8 cellular contexts compared by ENCODE assay signal in the genomic region with DNA sequence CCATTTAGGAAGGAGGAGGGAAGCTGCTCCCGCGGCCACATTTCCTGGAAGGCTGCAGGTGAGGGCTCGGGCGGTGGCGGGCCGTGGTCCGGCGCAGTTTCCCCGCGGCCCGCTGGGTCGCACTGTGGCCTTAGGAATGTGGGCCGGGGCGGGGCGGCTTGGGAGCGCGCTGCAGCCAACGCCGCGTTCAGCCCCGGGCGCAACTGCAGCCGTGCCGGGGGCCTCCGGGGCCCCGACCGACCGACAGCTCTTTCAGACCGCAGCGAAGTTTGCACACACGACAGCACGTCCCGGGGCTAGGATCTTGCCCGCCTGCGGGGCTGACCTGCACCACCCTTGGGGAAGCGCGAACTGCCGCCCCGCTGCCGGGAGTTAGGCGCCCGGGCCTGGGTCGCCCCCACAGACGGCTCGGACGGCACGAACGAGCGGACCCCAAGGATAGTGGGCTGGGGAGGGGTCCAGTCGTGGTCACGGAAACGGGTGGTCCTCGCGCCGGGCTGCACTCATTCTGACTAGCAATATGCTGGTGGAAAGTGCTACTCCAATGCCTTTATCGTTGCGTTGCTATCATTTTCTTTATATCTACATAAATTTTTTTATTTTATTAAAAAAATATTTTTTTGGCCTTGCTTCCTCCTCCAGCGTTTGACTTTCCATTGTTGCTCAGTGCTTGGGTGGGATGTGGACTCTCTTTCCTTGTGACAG.
DNase-seq lines count a peak whose midpoint lies in the region; ATAC-seq and TF ChIP-seq lines count a peak whose summit lies in the region.

No MANE protein-coding gene starts in this region.

- H3K79me2 ChIP-seq in mammary epithelial cell (ENCODE audit: insufficient read depth, low read length): no peaks in the 10 kb centered on the region

- H3K4me1 ChIP-seq in mammary epithelial cell (ENCODE audit: insufficient read depth, low read length): peaks cover 17% of the 10 kb centered on the region
- peaks cover 3% of the 10 kb centered on the region for H3K4me1 ChIP-seq in skeletal muscle satellite cell (ENCODE audit: control insufficient read depth, insufficient read depth, low read length)

- H3K9ac ChIP-seq in mammary epithelial cell (ENCODE audit: insufficient read depth, low read length) (peak overlapping the region; percentile 43), skeletal muscle satellite cell (ENCODE audit: low read depth, low read length) (peak overlapping the region; percentile 65)

- WGBS in mammary epithelial cell (ENCODE audit: low coverage, missing lambda C conversion rate): 11% methylated on average over 38 of the region's 58 CpGs

- no peak for DNase-seq in GM12864 (ENCODE audit: low read depth)
- peak; percentile 38 for DNase-seq in NCI-H1694 (lab: John Stamatoyannopoulos, UW)
- peak; percentile 66 for DNase-seq in mammary epithelial cell
- DNase-seq in iPS-NIHi7 (ENCODE audit: extremely low spot score): peak; percentile 96

- H3K4me3 ChIP-seq in GM12864 (ENCODE audit: low read depth, low read length) (no peak overlapping the region), WI38 (ENCODE audit: low read depth, low read length) (peak overlapping the region; percentile 64), mammary epithelial cell (replicated peaks in 1 of 3; ENCODE audit: insufficient read depth in 1 of 3, low read depth in 2 of 3, low read length in 3 of 3) (peak overlapping the region; percentile 56 to 74 (median 64)), skeletal muscle satellite cell (ENCODE audit: low read length) (peak overlapping the region; percentile 83)

- peak; percentile 37 for TF ChIP-seq CTCF in GM12864 (IDR thresholded peaks at IDR 0.05; ENCODE audit: low read depth, low read length, missing control alignments)
- TF ChIP-seq CTCF in WI38 (IDR thresholded peaks at IDR 0.05; ENCODE audit: low read depth, low read length): peak; percentile 90
- TF ChIP-seq CTCF in mammary epithelial cell (conservative IDR thresholded peaks at IDR 0.05 in 1 of 2, IDR thresholded peaks at IDR 0.05 in 1 of 2; ENCODE audit: extremely low read depth in 1 of 2, insufficient read depth in 1 of 2, low read depth in 1 of 2, low read length in 2 of 2): peak; percentile 70 to 87

- H3K4me2 ChIP-seq in mammary epithelial cell (ENCODE audit: insufficient read depth, low read depth, low read length): peak overlapping the region; percentile 100
- H3K4me2 ChIP-seq in skeletal muscle satellite cell (ENCODE audit: low read length): peak overlapping the region; percentile 98

- H3K36me3 ChIP-seq in mammary epithelial cell (ENCODE audit: insufficient read depth, low read length) (no peaks in the 10 kb centered on the region), skeletal muscle satellite cell (ENCODE audit: insufficient read depth, low read length) (no peaks in the 10 kb centered on the region)

- no peaks in the 10 kb centered on the region for H4K20me1 ChIP-seq in mammary epithelial cell (ENCODE audit: insufficient read depth, low read length)

- CTCF ChIA-PET in mammary epithelial cell (lab: Charles Lee; ENCODE audit: low non-redundant PET): interaction anchor here (0.7 to 0.9 kb wide), 2 partner anchors 106 to 289 kb away, joined by 4 read pairs; no protein-coding TSS in a partner anchor

- BruUV-seq in mammary epithelial cell (replicated peaks; lab: Mats Ljungman, UMichigan): TSS peak; percentile 38

- H3K9me3 ChIP-seq in mammary epithelial cell (replicated peaks; ENCODE audit: insufficient read depth, low read length) (no peaks in the 10 kb centered on the region), skeletal muscle satellite cell (replicated peaks; ENCODE audit: low read length) (no peaks in the 10 kb centered on the region)

- H3K27me3 ChIP-seq in mammary epithelial cell (ENCODE audit: insufficient read depth, low read length) (no peaks in the 10 kb centered on the region), skeletal muscle satellite cell (ENCODE audit: control insufficient read depth, insufficient read depth, low read length) (no peaks in the 10 kb centered on the region)

- dilution Hi-C loops in mammary epithelial cell (cut with HindIII; ENCODE audit: low sequenced_read_pairs): no loop called here

- intact Hi-C loops in mammary epithelial cell (cut with micrococcal nuclease): loop anchor here (1.0 to 2.0 kb wide), 8 partner anchors 25 to 532 kb away; no protein-coding TSS in a partner anchor

- peak overlapping the region; percentile 97 for H2AFZ ChIP-seq in mammary epithelial cell (ENCODE audit: low read depth, low read length)

- no peak for ATAC-seq in GM21529 (IDR thresholded peaks at IDR 0.05; ENCODE audit: unreplicated experiment)
- no peak for ATAC-seq in GM21360 (IDR thresholded peaks at IDR 0.05; ENCODE audit: unreplicated experiment)

- in situ Hi-C loops in mammary epithelial cell (cut with MboI; ENCODE audit: low sequenced_read_pairs in 2 of 2): loop anchor here (10.0 to 25.0 kb wide), 3 partner anchors 52 to 540 kb away; no protein-coding TSS in a partner anchor

- peak overlapping the region; percentile 53 for H3K27ac ChIP-seq in mammary epithelial cell (ENCODE audit: insufficient read depth, low read depth, low read length)

Comparison
In these comparisons a context has a peak if more than half of its experiments do, and no peak if none do; other contexts are left out.
1. CTCF ChIP-seq: peak in every context shown above with its lines; median percentile 90 in WI38; 78 in mammary epithelial cell; 37 in GM12864.